24 cellular contexts compared by ENCODE assay signal in the genomic region with DNA sequence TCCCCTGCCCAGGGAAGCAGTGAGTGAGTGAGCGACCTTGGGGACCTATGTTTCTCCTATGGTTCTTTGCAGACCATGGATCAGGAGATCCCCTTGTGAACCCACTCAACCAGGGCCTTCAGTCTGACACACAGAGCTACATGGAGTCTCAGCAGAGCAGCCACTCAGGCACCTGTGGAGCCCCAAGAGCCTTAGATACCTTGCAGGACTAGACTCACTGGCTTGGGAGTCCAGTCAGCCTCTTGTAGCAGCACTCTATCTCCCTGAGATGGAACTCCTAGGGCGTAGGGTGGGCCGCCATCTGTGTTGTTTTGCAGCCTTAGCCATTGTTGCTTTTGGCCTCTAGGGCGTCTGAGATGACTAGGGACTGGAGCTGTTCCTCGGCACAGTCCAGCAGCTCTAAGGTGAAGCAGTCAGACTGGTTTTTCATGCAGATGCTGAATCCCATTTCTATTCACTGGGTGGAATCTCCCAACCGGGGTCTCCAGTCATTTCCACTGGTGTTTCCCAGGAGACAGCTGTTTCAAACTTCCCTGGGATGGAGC.
"Had no signal": no experiment of that assay in that cellular context is flagged by ENCODE, and none has a peak within 500 bp of the region (broad histone marks: within the 10 kb centered on the region; RNA-seq: fewer than 3 reads in every experiment).

No MANE protein-coding gene starts in this region.

- H3K27me3 ChIP-seq: esophagus squamous epithelium, ovary, right lobe of liver, stomach, tibial nerve, vagina had no signal

- ATAC-seq: left colon; left ventricle myocardium superior; naive thymus-derived CD8-positive, alpha-beta T cell; right lobe of liver had no signal

- H3K9me3 ChIP-seq: esophagus squamous epithelium, lower lobe of right lung, ovary, right lobe of liver, tibial nerve, vagina had no signal

- DNase-seq: dermis blood vessel endothelial cell; effector memory CD4-positive, alpha-beta T cell; erythroblast; esophagus squamous epithelium; hypothalamus; immature natural killer cell; islet precursor cell; kidney glomerular epithelial cell; left colon; left ventricle myocardium superior; lower lobe of right lung; naive thymus-derived CD8-positive, alpha-beta T cell; occipital lobe; ovary; retina; right lobe of liver; small intestine; stimulated activated CD4-positive, alpha-beta T cell treated with anti-CD3 and anti-CD28 coated beads, Interleukin-15, amount 100 ng/mL, for 24 hours; stimulated activated CD4-positive, alpha-beta T cell treated with anti-CD3 and anti-CD28 coated beads, Interleukin-2, amount 100 ng/mL, for 48 hours; stimulated activated naive CD4-positive, alpha-beta T cell treated with Interleukin-2 at 50 U/mL for 16 hours; stomach had no signal

- H3K27ac ChIP-seq: coronary artery, esophagus squamous epithelium, lower lobe of right lung, ovary, right lobe of liver, stomach, tibial nerve, vagina had no signal

- H3K4me1 ChIP-seq: esophagus squamous epithelium, lower lobe of right lung, stomach, tibial nerve, vagina had no signal

- H3K4me3 ChIP-seq: coronary artery, esophagus squamous epithelium, lower lobe of right lung, ovary, right lobe of liver, stomach, tibial nerve, vagina had no signal

- H3K36me3 ChIP-seq: esophagus squamous epithelium, lower lobe of right lung, ovary, right lobe of liver, stomach, tibial nerve, vagina had no signal
